Comparison of ENCODE assay signal across 7 cellular contexts in the genomic region with DNA sequence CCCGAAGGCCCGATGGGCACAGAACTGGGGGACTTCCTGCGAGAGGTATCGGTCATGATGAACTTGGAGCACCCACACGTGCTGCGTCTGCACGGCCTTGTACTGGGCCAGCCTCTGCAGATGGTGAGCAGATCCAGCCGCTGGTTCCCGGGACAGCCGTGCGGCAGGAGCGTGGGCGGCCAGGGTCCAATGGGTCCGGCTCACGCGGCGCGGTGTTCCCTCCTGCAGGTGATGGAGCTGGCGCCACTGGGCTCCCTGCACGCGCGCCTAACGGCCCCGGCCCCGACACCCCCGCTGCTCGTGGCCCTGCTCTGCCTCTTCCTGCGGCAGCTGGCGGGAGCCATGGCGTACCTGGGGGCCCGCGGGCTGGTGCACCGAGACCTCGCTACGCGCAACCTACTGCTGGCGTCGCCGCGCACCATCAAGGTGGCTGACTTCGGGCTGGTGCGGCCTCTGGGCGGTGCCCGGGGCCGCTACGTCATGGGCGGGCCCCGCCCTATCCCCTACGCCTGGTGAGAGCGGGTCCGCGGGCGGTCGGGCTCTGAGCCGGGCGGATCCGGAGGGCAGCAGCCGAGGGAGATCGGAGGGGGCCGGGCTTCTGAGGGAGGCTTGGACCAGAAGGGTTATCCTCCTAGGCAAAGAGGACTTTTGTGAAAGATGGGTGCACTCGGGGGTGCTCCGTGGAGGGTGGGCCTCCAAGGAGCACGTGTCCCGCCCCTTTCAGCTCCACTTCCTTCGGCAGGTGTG. TPM values are rescaled to one million over a fixed set of nuclear protein-coding genes. Genes with fewer than 3 reads are reported as not detected.
DNase-seq lines count a peak whose midpoint lies in the region; ATAC-seq, FAIRE-seq and TF ChIP-seq lines count a peak whose summit lies in the region.
"Had no signal": no experiment of that assay in that cellular context is flagged by ENCODE, and none has a peak within 500 bp of the region (broad histone marks: within the 10 kb centered on the region; RNA-seq: fewer than 3 reads in every experiment).

No MANE protein-coding gene starts in this region.

- no peak for TF ChIP-seq EP300 in K562 (IDR thresholded peaks at IDR 0.05; ENCODE audit: low read length)
- no peak for TF ChIP-seq EP300 in neural cell (conservative IDR thresholded peaks at IDR 0.05; ENCODE audit: poor library complexity, severe bottlenecking)

- H3K27ac ChIP-seq in K562 (ENCODE audit: extremely low read depth, low read depth, low read length) (no peak overlapping the region), neural cell (ENCODE audit: low read length) (no peak overlapping the region)

- no peaks in the 10 kb centered on the region for H3K9me2 ChIP-seq in neural cell (ENCODE audit: insufficient read depth, low read length)

- peaks cover 7% of the 10 kb centered on the region for H3K4me1 Mint-ChIP-seq in Caco-2 (ENCODE audit: low read depth, unreplicated experiment)

- no peak overlapping the region for H2AFZ ChIP-seq in K562 (ENCODE audit: low read depth, low read length)
- H2AFZ ChIP-seq in neural cell (ENCODE audit: low read depth, low read length) = no peak overlapping the region

- intact Hi-C loops in K562 (cut with micrococcal nuclease) = no loop called here
- intact Hi-C loops in Caco-2 (cut with micrococcal nuclease; ENCODE audit: unreplicated experiment) = no loop called here

- no peaks in the 10 kb centered on the region for H3K9me1 ChIP-seq in K562 (ENCODE audit: control insufficient read depth, insufficient read depth, low read length)

- H3F3A ChIP-seq in neural cell (ENCODE audit: insufficient read depth, low read length, poor library complexity, severe bottlenecking) = no peaks in the 10 kb centered on the region

- no peak for TF ChIP-seq CTCF in K562 (IDR thresholded peaks at IDR 0.05 in 2 of 3, conservative IDR thresholded peaks at IDR 0.05 in 1 of 3; ENCODE audit: insufficient read depth in 2 of 3, low read depth in 1 of 3, low read length in 3 of 3)
- TF ChIP-seq CTCF in neural cell (IDR thresholded peaks at IDR 0.05; ENCODE audit: poor library complexity, severe bottlenecking) = no peak
- TF ChIP-seq CTCF in Caco-2 (IDR thresholded peaks at IDR 0.05; ENCODE audit: insufficient read depth in 1 of 2, low read depth in 1 of 2, low read length in 1 of 2, severe bottlenecking in 1 of 2, unreplicated experiment in 1 of 2) = no peak

- no peak overlapping the region for H3K4me3 Mint-ChIP-seq in Caco-2 (ENCODE audit: unreplicated experiment)

- H3K9ac ChIP-seq in K562 (ENCODE audit: insufficient read depth in 1 of 2, low read depth in 2 of 2, low read length in 2 of 2) (no peak overlapping the region), neural cell (ENCODE audit: low read length) (no peak overlapping the region)

- FAIRE-seq in GM18507 (lab: Jason Lieb, UNC) (peak; percentile 77), K562 (lab: Jason Lieb, UNC) (no peak)

- H3K9me3 ChIP-seq in K562 (replicated peaks; ENCODE audit: control insufficient read depth, insufficient read depth, low read depth, low read length) (peaks cover 2% of the 10 kb centered on the region; the same call in 1 of the 2 replicates), neural cell (ENCODE audit: low read length) (peaks cover 9% of the 10 kb centered on the region), Caco-2 (no peaks in the 10 kb centered on the region)

- WGBS in K562 (ENCODE audit: insufficient coverage, low coverage, missing lambda C conversion rate) = 94% methylated on average over 11 of the region's 65 CpGs

- no peak overlapping the region for H3K4me2 ChIP-seq in K562 (ENCODE audit: insufficient read depth, low read length)
- H3K4me2 ChIP-seq in neural cell (ENCODE audit: low read length) = no peak overlapping the region

- peaks cover 8 to 18% of the 10 kb centered on the region in 2 experiments; a peak in 4 of 5 replicates for H3K4me1 ChIP-seq in K562 (replicated peaks in 1 of 2; ENCODE audit: control insufficient read depth in 2 of 2, insufficient read depth in 2 of 2, low read length in 2 of 2)
- H3K4me1 ChIP-seq in Caco-2 = no peaks in the 10 kb centered on the region

- no peaks in the 10 kb centered on the region for H3K9me3 Mint-ChIP-seq in Caco-2 (ENCODE audit: unreplicated experiment)

- no TSS peak for BruUV-seq in K562 (replicated peaks; lab: Mats Ljungman, UMichigan)
- no TSS peak for BruUV-seq in Caco-2 (replicated peaks; lab: Mats Ljungman, UMichigan)

- in situ Hi-C loops in K562 (cut with MboI) = no loop called here

- H3K36me3 Mint-ChIP-seq in Caco-2 (ENCODE audit: insufficient read depth, unreplicated experiment) = peaks cover 5% of the 10 kb centered on the region

- no peak for ATAC-seq in K562
- ATAC-seq in HG02571 (IDR thresholded peaks at IDR 0.05; ENCODE audit: unreplicated experiment) = no peak

- CTCF ChIA-PET in K562 (lab: Yijun Ruan, JAX; ENCODE audit: low intra/inter-chr PET ratio) (no interaction called here), Caco-2 (lab: Charles Lee) (no interaction called here)

- H4K20me1 ChIP-seq in K562 (replicated peaks; ENCODE audit: control insufficient read depth, insufficient read depth, low read length) (no peaks in the 10 kb centered on the region), neural cell (ENCODE audit: insufficient read depth) (no peaks in the 10 kb centered on the region)

- TF ChIP-seq RAD21 in K562 (CRISPR knock-in tag; conservative IDR thresholded peaks at IDR 0.05 in 1 of 2, IDR thresholded peaks at IDR 0.05 in 1 of 2) (no peak), neural cell (conservative IDR thresholded peaks at IDR 0.05) (no peak)

- H3K27ac Mint-ChIP-seq in Caco-2 (ENCODE audit: unreplicated experiment) = no peak overlapping the region

- no peak for TF ChIP-seq POLR2A in K562 (conservative IDR thresholded peaks at IDR 0.05)

- H3K4me3 ChIP-seq in K562 (no peak overlapping the region), neural cell (ENCODE audit: low read length) (peak overlapping the region; percentile 48), Caco-2 (ENCODE audit: low read depth, low read length) (no peak overlapping the region)

- DNase-seq in GM18507 (ENCODE audit: extremely low spot score, insufficient read length, low read depth) (peak; percentile 82), NCI-H510A (lab: John Stamatoyannopoulos, UW) (peak; percentile 58), K562 (ENCODE audit: extremely low read depth in 1 of 4, low spot score in 3 of 4) (no peak), Caco-2 (no peak)

- H3K36me3 ChIP-seq in K562 (ENCODE audit: control insufficient read depth, insufficient read depth, low read length) = peaks cover 2% of the 10 kb centered on the region; the same call in 1 of the 3 replicates
- peaks cover 2% of the 10 kb centered on the region for H3K36me3 ChIP-seq in neural cell (ENCODE audit: insufficient read depth, low read length)
- H3K36me3 ChIP-seq in Caco-2 (ENCODE audit: control insufficient read depth, insufficient read depth, low read length) = no peaks in the 10 kb centered on the region

- POLR2A ChIA-PET in K562 (lab: Yijun Ruan, JAX) (no interaction called here), Caco-2 (lab: Charles Lee) (no interaction called here)

- H3K27me3 Mint-ChIP-seq in Caco-2 (ENCODE audit: insufficient read depth, unreplicated experiment) = no peaks in the 10 kb centered on the region

- H3K79me2 ChIP-seq in K562 (ENCODE audit: control insufficient read depth, insufficient read depth, low read length) (no peaks in the 10 kb centered on the region; the same call in 2 of the 3 replicates), neural cell (replicated peaks; ENCODE audit: insufficient read depth, low read length) (no peaks in the 10 kb centered on the region)

- no peaks in the 10 kb centered on the region for H3K27me3 ChIP-seq in K562 (ENCODE audit: control insufficient read depth in 2 of 2, insufficient read depth in 2 of 2, low read length in 2 of 2)
- peaks cover 38% of the 10 kb centered on the region for H3K27me3 ChIP-seq in neural cell (ENCODE audit: insufficient read depth, low read depth, low read length)
- H3K27me3 ChIP-seq in Caco-2 (replicated peaks; ENCODE audit: control insufficient read depth, insufficient read depth, low read length) = no peaks in the 10 kb centered on the region

RNA-seq across cellular contexts. Expression of a gene that starts 3.0 kb away (rescaled TPM):
- total RNA-seq in K562 (2011; cell fraction: chromatin; rRNA removed; ENCODE audit: low replicate concordance) = 10.5 and 36.4 TPM in 2 replicates
- 28.0 and 33.7 TPM in 2 replicates for total RNA-seq in K562 (2011; cell fraction: nucleolus; rRNA removed)
- 10.6 and 13.7 TPM in 2 replicates for total RNA-seq in K562 (2011; cell fraction: nucleoplasm; rRNA removed)
- total RNA-seq in K562 (2014; rRNA removed) (2.1 and 3.2 TPM in 2 replicates), K562 (2014; rRNA removed; fragmentation: Illumina TruSeq; extraction: Trizol) (1.1 and 1.2 TPM in 2 replicates), K562 (2015; rRNA removed; fragmentation: Illumina TruSeq; extraction: Trizol) (1.5 and 2.6 TPM in 2 replicates), K562 (2021) (5.2 and 5.5 TPM in 2 replicates), Caco-2 (2022) (6.1 and 6.4 TPM in 2 replicates)
- polyA plus RNA-seq in K562 (2011; rRNA removed) (3.0 and 7.3 TPM in 2 replicates), K562 (2014; fragmentation: Illumina TruSeq; extraction: Trizol) (2.8 and 3.8 TPM in 2 replicates), K562 (2014; fragmentation: Nextera tagmentation; extraction: Ambion mirVana) (under 1 TPM; 0.28 to 0.41 TPM), K562 (2014; rRNA removed) (4.2 and 6.8 TPM in 2 replicates), neural cell (0.83 and 1.5 TPM in 2 replicates)
- polyA plus RNA-seq in K562 (2011; cell fraction: cytosol; rRNA removed) = 6.9 and 7.3 TPM in 2 replicates
- 21.3 and 23.4 TPM in 2 replicates for polyA plus RNA-seq in K562 (2011; cell fraction: nucleus; rRNA removed)
- 2.9 and 5.2 TPM in 2 replicates for polyA plus RNA-seq in K562 (2012)
- 4.9 and 5.5 TPM in 2 replicates for polyA minus RNA-seq in K562 (2011; rRNA and poly(A)+ RNA removed)
- polyA minus RNA-seq in K562 (2011; cell fraction: cytosol; rRNA and poly(A)+ RNA removed) = 5.5 and 6.7 TPM in 2 replicates
- polyA minus RNA-seq in K562 (2011; cell fraction: nucleus; rRNA and poly(A)+ RNA removed) = 14.5 and 20.9 TPM in 2 replicates
- polyA minus RNA-seq in neural cell = 0.73 and 1.9 TPM in 2 replicates

RNA-seq across cellular contexts. Expression of a gene that starts 10.4 kb away (rescaled TPM):
- 5.0 and 18.4 TPM in 2 replicates for total RNA-seq in K562 (2011; cell fraction: chromatin; rRNA removed; ENCODE audit: low replicate concordance)
- 13.3 and 16.2 TPM in 2 replicates for total RNA-seq in K562 (2011; cell fraction: nucleolus; rRNA removed)
- total RNA-seq in K562 (2011; cell fraction: nucleoplasm; rRNA removed) = 11.7 and 13.0 TPM in 2 replicates
- total RNA-seq in K562 (2014; rRNA removed) (9.6 and 12.5 TPM in 2 replicates), K562 (2014; rRNA removed; fragmentation: Illumina TruSeq; extraction: Trizol) (1.5 and 3.2 TPM in 2 replicates), K562 (2015; rRNA removed; fragmentation: Illumina TruSeq; extraction: Trizol) (3.2 and 4.4 TPM in 2 replicates), K562 (2021) (12.1 and 13.8 TPM in 2 replicates), Caco-2 (2022) (12.7 and 14.5 TPM in 2 replicates)
- polyA plus RNA-seq in K562 (2011; rRNA removed) (4.5 and 6.9 TPM in 2 replicates), K562 (2014; fragmentation: Illumina TruSeq; extraction: Trizol) (16.0 and 16.8 TPM in 2 replicates), K562 (2014; fragmentation: Nextera tagmentation; extraction: Ambion mirVana) (1 to 10 TPM; 3.2 to 3.3 TPM), K562 (2014; rRNA removed) (12.8 and 15.7 TPM in 2 replicates), neural cell (15.9 and 25.2 TPM in 2 replicates)
- 11.0 and 27.3 TPM in 2 replicates for polyA plus RNA-seq in K562 (2011; cell fraction: cytosol; rRNA removed)
- 18.9 and 31.4 TPM in 2 replicates for polyA plus RNA-seq in K562 (2011; cell fraction: nucleus; rRNA removed)
- polyA plus RNA-seq in K562 (2012) = 11.5 and 16.8 TPM in 2 replicates
- 1.7 and 2.7 TPM in 2 replicates for polyA minus RNA-seq in K562 (2011; rRNA and poly(A)+ RNA removed)
- 5.7 and 6.5 TPM in 2 replicates for polyA minus RNA-seq in K562 (2011; cell fraction: cytosol; rRNA and poly(A)+ RNA removed)
- polyA minus RNA-seq in K562 (2011; cell fraction: nucleus; rRNA and poly(A)+ RNA removed) = 4.6 and 4.8 TPM in 2 replicates
- polyA minus RNA-seq in neural cell = 14.9 and 18.3 TPM in 2 replicates

RNA-seq across cellular contexts. Expression of a gene that starts 20.0 kb away (rescaled TPM):
- 11.4 and 30.5 TPM in 2 replicates for total RNA-seq in K562 (2011; cell fraction: chromatin; rRNA removed; ENCODE audit: low replicate concordance)
- 28.2 and 36.7 TPM in 2 replicates for total RNA-seq in K562 (2011; cell fraction: nucleolus; rRNA removed)
- 30.5 and 33.4 TPM in 2 replicates for total RNA-seq in K562 (2011; cell fraction: nucleoplasm; rRNA removed)
- total RNA-seq in K562 (2014; rRNA removed) (69.4 and 91.5 TPM in 2 replicates), K562 (2014; rRNA removed; fragmentation: Illumina TruSeq; extraction: Trizol) (46.4 and 51.0 TPM in 2 replicates), K562 (2015; rRNA removed; fragmentation: Illumina TruSeq; extraction: Trizol) (52.1 and 59.6 TPM in 2 replicates), K562 (2021) (60.1 and 67.5 TPM in 2 replicates), Caco-2 (2022) (40.2 and 41.3 TPM in 2 replicates)
- polyA plus RNA-seq in K562 (2011; rRNA removed) (68.5 and 83.9 TPM in 2 replicates), K562 (2014; fragmentation: Illumina TruSeq; extraction: Trizol) (43.4 and 64.8 TPM in 2 replicates), K562 (2014; fragmentation: Nextera tagmentation; extraction: Ambion mirVana) (100 to 1,000 TPM; 114 to 117 TPM), K562 (2014; rRNA removed) (177 and 191 TPM in 2 replicates), neural cell (158 and 161 TPM in 2 replicates)
- 132 and 276 TPM in 2 replicates for polyA plus RNA-seq in K562 (2011; cell fraction: cytosol; rRNA removed)
- polyA plus RNA-seq in K562 (2011; cell fraction: nucleus; rRNA removed) = 66.7 and 70.5 TPM in 2 replicates
- 66.9 and 104 TPM in 2 replicates for polyA plus RNA-seq in K562 (2012)
- polyA minus RNA-seq in K562 (2011; rRNA and poly(A)+ RNA removed) = 6.1 and 6.7 TPM in 2 replicates
- 13.7 and 17.3 TPM in 2 replicates for polyA minus RNA-seq in K562 (2011; cell fraction: cytosol; rRNA and poly(A)+ RNA removed)
- 7.5 and 16.7 TPM in 2 replicates for polyA minus RNA-seq in K562 (2011; cell fraction: nucleus; rRNA and poly(A)+ RNA removed)
- 26.8 and 30.2 TPM in 2 replicates for polyA minus RNA-seq in neural cell

RNA-seq across cellular contexts. Expression of a gene that starts 23.7 kb away (rescaled TPM):
- total RNA-seq in K562 (2011; cell fraction: chromatin; rRNA removed; ENCODE audit: low replicate concordance) = 5.9 and 15.5 TPM in 2 replicates
- 7.2 and 9.2 TPM in 2 replicates for total RNA-seq in K562 (2011; cell fraction: nucleolus; rRNA removed)
- total RNA-seq in K562 (2011; cell fraction: nucleoplasm; rRNA removed) = 7.3 and 7.6 TPM in 2 replicates
- total RNA-seq in K562 (2014; rRNA removed) (0.77 and 1.1 TPM in 2 replicates), K562 (2014; rRNA removed; fragmentation: Illumina TruSeq; extraction: Trizol) (0.26 and 0.40 TPM in 2 replicates), K562 (2015; rRNA removed; fragmentation: Illumina TruSeq; extraction: Trizol) (0.72 and 0.87 TPM in 2 replicates), K562 (2021) (7.8 TPM in 2 replicates), Caco-2 (2022) (12.6 and 16.1 TPM in 2 replicates)
- polyA plus RNA-seq in K562 (2011; rRNA removed) (1.2 and 3.7 TPM in 2 replicates), K562 (2014; fragmentation: Illumina TruSeq; extraction: Trizol) (4.2 and 4.4 TPM in 2 replicates), K562 (2014; fragmentation: Nextera tagmentation; extraction: Ambion mirVana) (under 1 TPM; 0.11 to 0.15 TPM), K562 (2014; rRNA removed) (4.3 and 5.5 TPM in 2 replicates), neural cell (13.8 and 21.5 TPM in 2 replicates)
- 1.9 and 2.0 TPM in 2 replicates for polyA plus RNA-seq in K562 (2011; cell fraction: cytosol; rRNA removed)
- 25.0 and 28.1 TPM in 2 replicates for polyA plus RNA-seq in K562 (2011; cell fraction: nucleus; rRNA removed)
- polyA plus RNA-seq in K562 (2012) = 6.3 and 7.2 TPM in 2 replicates
- polyA minus RNA-seq in K562 (2011; rRNA and poly(A)+ RNA removed) = 0.39 and 0.60 TPM in 2 replicates
- 1.8 and 3.2 TPM in 2 replicates for polyA minus RNA-seq in K562 (2011; cell fraction: cytosol; rRNA and poly(A)+ RNA removed)
- 2.2 and 2.7 TPM in 2 replicates for polyA minus RNA-seq in K562 (2011; cell fraction: nucleus; rRNA and poly(A)+ RNA removed)
- polyA minus RNA-seq in neural cell = 20.0 and 23.5 TPM in 2 replicates

RNA-seq across cellular contexts. Expression of a gene that starts 29.0 kb away (rescaled TPM):
- not detected in 2 replicates for total RNA-seq in K562 (2011; cell fraction: chromatin; rRNA removed; ENCODE audit: low replicate concordance)
- not detected in 2 replicates for total RNA-seq in K562 (2011; cell fraction: nucleolus; rRNA removed)
- total RNA-seq in K562 (2011; cell fraction: nucleoplasm; rRNA removed) = not detected in 2 replicates
- total RNA-seq in K562 (2014; rRNA removed) = not detected in 2 replicates
- total RNA-seq in K562 (2014; rRNA removed; fragmentation: Illumina TruSeq; extraction: Trizol) = not detected in 2 replicates
- not detected in 2 replicates for total RNA-seq in K562 (2015; rRNA removed; fragmentation: Illumina TruSeq; extraction: Trizol)
- not detected in 2 replicates for total RNA-seq in K562 (2021)
- not detected in 2 replicates for polyA plus RNA-seq in K562 (2011; rRNA removed)
- polyA plus RNA-seq in K562 (2011; cell fraction: cytosol; rRNA removed) = not detected in 2 replicates
- not detected in 2 replicates for polyA plus RNA-seq in K562 (2011; cell fraction: nucleus; rRNA removed)
- not detected in 2 replicates for polyA plus RNA-seq in K562 (2012)
- not detected in 2 replicates for polyA plus RNA-seq in K562 (2014; fragmentation: Illumina TruSeq; extraction: Trizol)
- polyA plus RNA-seq in K562 (2014; fragmentation: Nextera tagmentation; extraction: Ambion mirVana) = not detected
- polyA plus RNA-seq in K562 (2014; rRNA removed) = not detected in 2 replicates
- not detected in 2 replicates for polyA minus RNA-seq in K562 (2011; rRNA and poly(A)+ RNA removed)
- polyA minus RNA-seq in K562 (2011; cell fraction: cytosol; rRNA and poly(A)+ RNA removed) = not detected in 2 replicates
- not detected in 2 replicates for polyA minus RNA-seq in K562 (2011; cell fraction: nucleus; rRNA and poly(A)+ RNA removed)
- polyA plus RNA-seq in neural cell = not detected in 2 replicates
- not detected in 2 replicates for polyA minus RNA-seq in neural cell
- not detected in 2 replicates for total RNA-seq in Caco-2 (2022)
- total RNA-seq: SK-MEL-5 had no signal

Comparison
In these comparisons a context has a peak if more than half of its experiments do, and no peak if none do; other contexts are left out.
1. DNase-seq: peak in GM18507 (single experiment) and NCI-H510A (single experiment); none in K562 (0 of 4) and Caco-2 (0 of 2).